In the genomic region with DNA sequence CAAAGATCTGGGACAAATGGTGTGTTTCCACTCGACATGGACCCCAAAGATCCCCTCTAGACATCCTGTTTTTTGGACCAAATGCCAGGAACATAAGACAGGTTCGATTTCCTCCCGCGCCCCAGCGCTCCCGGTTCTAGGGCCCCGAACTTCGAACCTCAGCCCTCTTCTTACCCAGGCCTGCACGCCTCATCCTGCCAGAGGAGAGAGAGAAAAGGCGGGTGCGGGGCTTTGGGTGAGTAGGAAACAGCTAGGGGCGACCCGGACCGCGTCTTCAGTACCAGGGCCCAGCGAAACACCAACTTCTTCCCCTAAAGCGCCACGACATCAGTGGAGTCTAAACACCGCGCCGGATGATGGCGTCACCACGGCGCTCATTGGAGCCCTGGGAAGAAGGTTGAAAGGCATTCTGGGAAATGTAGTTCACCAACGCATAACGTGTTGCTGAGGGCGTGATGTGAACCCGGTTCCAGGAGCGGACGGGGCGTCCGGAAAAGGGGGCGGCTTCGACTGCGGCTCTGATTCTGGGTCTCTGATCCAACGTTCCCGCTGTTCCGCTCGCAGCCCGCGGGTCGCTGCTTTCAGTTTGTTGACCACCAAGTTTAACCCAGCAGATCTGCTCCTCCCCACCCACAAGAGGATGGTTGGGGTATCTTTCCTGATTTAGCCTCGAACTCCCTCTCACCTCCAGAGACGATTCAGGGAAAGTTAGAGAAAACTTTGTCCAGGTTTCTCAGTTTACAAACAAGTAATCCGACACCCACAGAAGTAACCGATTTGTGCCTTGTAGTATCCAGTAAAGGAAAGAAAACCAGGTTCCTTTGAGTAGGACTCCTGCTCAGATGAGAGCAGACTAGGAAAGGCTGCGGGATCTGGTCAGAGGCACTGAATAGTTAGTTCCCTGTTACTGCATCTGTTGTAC, we compare ENCODE assay signal across 8 cellular contexts. TPM values are rescaled to one million over a fixed set of nuclear protein-coding genes. Genes with fewer than 3 reads are reported as not detected.
A peak's percentile ranks its signal among the peaks of the same experiment; 100 is the strongest.
DNase-seq lines count a peak whose midpoint lies in the region; FAIRE-seq and TF ChIP-seq lines count a peak whose summit lies in the region.

A gene with protein sequence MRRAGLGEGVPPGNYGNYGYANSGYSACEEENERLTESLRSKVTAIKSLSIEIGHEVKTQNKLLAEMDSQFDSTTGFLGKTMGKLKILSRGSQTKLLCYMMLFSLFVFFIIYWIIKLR (minus strand): TSS at position 332 of the 922 bp plus-strand sequence. CDS start 139 bp downstream, at position 193.

- peak; percentile 95 for DNase-seq in GM03348 (ENCODE audit: low spot score)
- DNase-seq in HFF-Myc (ENCODE audit: extremely low read depth, low read depth): peak; percentile 91
- DNase-seq in NAMALWA (ENCODE audit: low spot score): peak; percentile 100
- peak; percentile 92 for DNase-seq in SK-N-DZ (ENCODE audit: low spot score)
- DNase-seq in activated naive CD4-positive, alpha-beta T cell treated with anti-CD3 and anti-CD28 coated beads for 36 hours: peak; percentile 94
- peak; percentile 82 to 88 for DNase-seq in frontal cortex (ENCODE audit: low spot score in 2 of 2)
- peak; percentile 94 for DNase-seq in neuronal stem cell (ENCODE audit: low spot score)

- CTCF ChIA-PET in activated naive CD4-positive, alpha-beta T cell treated with anti-CD3 and anti-CD28 coated beads for 36 hours (lab: Charles Lee): no interaction called here

- H3K23ac ChIP-seq in neuronal stem cell (ENCODE audit: low read depth, low read length, poor library complexity): peak within 1 kb of the TSS; percentile 94

- H3K27me3 ChIP-seq in neuronal stem cell (ENCODE audit: control insufficient read depth in 3 of 3, insufficient read depth in 3 of 3, low read depth in 1 of 3, low read length in 3 of 3): no peaks in the 10 kb centered on the region

- H3K27ac ChIP-seq in neuronal stem cell (replicated peaks; ENCODE audit: low read length): peak within 1 kb of the TSS; percentile 35

- peaks cover 6% of the 10 kb centered on the region for H3K36me3 Mint-ChIP-seq in activated naive CD4-positive, alpha-beta T cell treated with anti-CD3 and anti-CD28 coated beads for 36 hours (ENCODE audit: low read depth)

- H3K14ac ChIP-seq in neuronal stem cell (ENCODE audit: low read length): peak within 1 kb of the TSS; percentile 58

- no peak within 1 kb of the TSS for H2BK120ac ChIP-seq in neuronal stem cell (ENCODE audit: low read depth, low read length)

- peaks cover 0 to 13% of the 10 kb centered on the region in 2 donors for H3K36me3 ChIP-seq in neuronal stem cell (replicated peaks in 1 of 2; ENCODE audit: control insufficient read depth in 2 of 2, insufficient read depth in 2 of 2, low read length in 2 of 2)

- peaks cover 6% of the 10 kb centered on the region for H3K27me3 Mint-ChIP-seq in activated naive CD4-positive, alpha-beta T cell treated with anti-CD3 and anti-CD28 coated beads for 36 hours (ENCODE audit: low read depth)

- H3K9me3 Mint-ChIP-seq in activated naive CD4-positive, alpha-beta T cell treated with anti-CD3 and anti-CD28 coated beads for 36 hours: no peaks in the 10 kb centered on the region

- H4K8ac ChIP-seq in neuronal stem cell (ENCODE audit: low read depth, low read length): no peak within 1 kb of the TSS

- no peaks in the 10 kb centered on the region for H3K9me3 ChIP-seq in neuronal stem cell (replicated peaks in 1 of 2; ENCODE audit: control insufficient read depth in 2 of 2, insufficient read depth in 1 of 2, low read depth in 1 of 2, low read length in 2 of 2)

- peaks cover 34% of the 10 kb centered on the region for H3K4me1 Mint-ChIP-seq in activated naive CD4-positive, alpha-beta T cell treated with anti-CD3 and anti-CD28 coated beads for 36 hours (ENCODE audit: low read depth)

- FAIRE-seq in frontal cortex (lab: Jason Lieb, UNC): no peak

- H3K4ac ChIP-seq in neuronal stem cell (ENCODE audit: low read length): no peak within 1 kb of the TSS

- H4K91ac ChIP-seq in neuronal stem cell (ENCODE audit: low read depth, low read length, poor library complexity): no peak within 1 kb of the TSS

- peak within 1 kb of the TSS; percentile 98 for H2AFZ ChIP-seq in neuronal stem cell (ENCODE audit: low read length)

- intact Hi-C loops in activated naive CD4-positive, alpha-beta T cell treated with anti-CD3 and anti-CD28 coated beads for 36 hours (cut with micrococcal nuclease): loop anchor here (1.0 to 10.0 kb wide), 7 partner anchors 18 to 1409 kb away; a partner anchor contains a TSS

- no peaks in the 10 kb centered on the region for H3K79me1 ChIP-seq in neuronal stem cell (ENCODE audit: low read depth, low read length)

- no peak within 1 kb of the TSS for H2AK5ac ChIP-seq in neuronal stem cell (ENCODE audit: low read depth, low read length)

- H2BK12ac ChIP-seq in neuronal stem cell (ENCODE audit: low read length): no peak within 1 kb of the TSS

- H3K18ac ChIP-seq in neuronal stem cell (ENCODE audit: low read length): peak within 1 kb of the TSS; percentile 92

- no CpG with 5 or more reads among the region's 47 CpGs for WGBS in neuronal stem cell (ENCODE audit: extremely low coverage in 2 of 2, insufficient read length in 2 of 2, insufficient replicate concordance in 1 of 2), 2 donors

- peak within 1 kb of the TSS; percentile 55 for H3K4me2 ChIP-seq in neuronal stem cell (ENCODE audit: insufficient read depth, low read length, poor library complexity, severe bottlenecking)

- peak within 1 kb of the TSS; percentile 94 for H3K27ac Mint-ChIP-seq in activated naive CD4-positive, alpha-beta T cell treated with anti-CD3 and anti-CD28 coated beads for 36 hours

- H2BK5ac ChIP-seq in neuronal stem cell (ENCODE audit: low read length): no peak within 1 kb of the TSS

- H3K4me3 Mint-ChIP-seq in activated naive CD4-positive, alpha-beta T cell treated with anti-CD3 and anti-CD28 coated beads for 36 hours: peak within 1 kb of the TSS; percentile 99

- no peak for TF ChIP-seq CTCF in HFF-Myc (IDR thresholded peaks at IDR 0.05; ENCODE audit: low read depth, low read length, missing control alignments)
- no peak for TF ChIP-seq CTCF in subcutaneous adipose tissue (IDR thresholded peaks at IDR 0.05; ENCODE audit: low read depth)

- H3K4me3 ChIP-seq in HFF-Myc (replicated peaks; ENCODE audit: low read depth, low read length) (peak within 1 kb of the TSS; percentile 82), neuronal stem cell (ENCODE audit: low read length in 2 of 2) (peak within 1 kb of the TSS; percentile 62 to 97)

- peaks cover 2 to 8% of the 10 kb centered on the region in 2 donors for H3K4me1 ChIP-seq in neuronal stem cell (ENCODE audit: control insufficient read depth in 2 of 2, insufficient read depth in 1 of 2, low read depth in 1 of 2, low read length in 2 of 2)

- peak within 1 kb of the TSS; percentile 54 for H2BK15ac ChIP-seq in neuronal stem cell (ENCODE audit: low read length)

- H3K9ac ChIP-seq in neuronal stem cell (ENCODE audit: low read depth, low read length, poor library complexity): peak within 1 kb of the TSS; percentile 88

RNA-seq across cellular contexts. Expression of the gene that starts here (rescaled TPM):
- polyA plus RNA-seq in SK-N-DZ (2014; cell fraction: cytosol; rRNA removed): 26.8 and 33.9 TPM in 2 replicates
- polyA plus RNA-seq in SK-N-DZ (2014; cell fraction: nucleus; rRNA removed): 24.8 and 27.2 TPM in 2 replicates
- 10 to 100 TPM; 21.5 to 25.9 TPM for total RNA-seq in activated naive CD4-positive, alpha-beta T cell treated with anti-CD3 and anti-CD28 coated beads for 36 hours
- total RNA-seq in frontal cortex: 25.7 TPM
- 35.3 TPM for polyA plus RNA-seq in neuronal stem cell (2013, experiment 1 of 2)
- 36.0 TPM for polyA plus RNA-seq in neuronal stem cell (2013, experiment 2 of 2)
- total RNA-seq in subcutaneous adipose tissue: 10 to 100 TPM; 23.3 to 46.5 (median 24.4) TPM

Comparison
In these comparisons a context has a peak if more than half of its experiments do, and no peak if none do; other contexts are left out.
1. Peak in every context shown above with its lines: DNase-seq, H3K4me3 ChIP-seq and H3K27ac ChIP-seq.